In genomic region chr19:48835734-48836088, GRCh38 we compare ENCODE assay signal across 1 cellular context.
TF ChIP-seq lines count a peak whose summit lies in the region.

No MANE protein-coding gene starts in this region.

TF ChIP-seq in H1, 55 proteins besides CTCF, POLR2A, EP300 and RAD21:
- no peak for TF ChIP-seq BCL11A (IDR thresholded peaks at IDR 0.05; ENCODE audit: low read depth in 2 of 2, low read length in 2 of 2)
- no peak for TF ChIP-seq TAF7 (optimal IDR thresholded peaks at IDR 0.05; ENCODE audit: borderline replicate concordance, low read depth, low read length)
- no peak for TF ChIP-seq SP2 (IDR thresholded peaks at IDR 0.05; ENCODE audit: low read length)
- peak; percentile 46 for TF ChIP-seq MAX (IDR thresholded peaks at IDR 0.05)
- TF ChIP-seq SAP30 (IDR thresholded peaks at IDR 0.05; ENCODE audit: insufficient read depth, insufficient replicate concordance, low read length) = no peak
- peak; percentile 13; the same call in 1 of the 2 replicates for TF ChIP-seq YY1 (IDR thresholded peaks at IDR 0.05; ENCODE audit: low read depth, low read length)
- 0 out of 2 replicates have a peak, but pooled peaks have one; percentile 30 for TF ChIP-seq EGR1 (IDR thresholded peaks at IDR 0.05; ENCODE audit: borderline replicate concordance, low read depth, low read length)
- no peak for TF ChIP-seq CBX5 (IDR thresholded peaks at IDR 0.05; ENCODE audit: low read depth, low read length)
- TF ChIP-seq RNF2 (IDR thresholded peaks at IDR 0.05; ENCODE audit: borderline replicate concordance, low read depth, low read length, missing control alignments, poor library complexity, severe bottlenecking) = no peak
- no peak for TF ChIP-seq CEBPB (IDR thresholded peaks at IDR 0.05; ENCODE audit: low read depth, low read length)
- TF ChIP-seq RBBP5 (IDR thresholded peaks at IDR 0.05; ENCODE audit: borderline replicate concordance, low read depth, low read length) = no peak
- TF ChIP-seq TAF1 (IDR thresholded peaks at IDR 0.05; ENCODE audit: low read depth, low read length) = peak; percentile 35; the same call in 1 of the 2 replicates
- TF ChIP-seq BACH1 (IDR thresholded peaks at IDR 0.05; ENCODE audit: low read length) = 0 out of 2 replicates have a peak, but pooled peaks have one; percentile 23
- no peak for TF ChIP-seq SIRT6 (IDR thresholded peaks at IDR 0.05; ENCODE audit: low read length)
- TF ChIP-seq CHD1 (IDR thresholded peaks at IDR 0.05; ENCODE audit: low read depth, low read length) = no peak
- TF ChIP-seq NANOG (IDR thresholded peaks at IDR 0.05; ENCODE audit: insufficient read depth, low read depth, low read length, poor library complexity, severe bottlenecking) = no peak
- TF ChIP-seq SP1 (IDR thresholded peaks at IDR 0.05; ENCODE audit: low read depth, low read length) = no peak
- TF ChIP-seq ATF3 (IDR thresholded peaks at IDR 0.05; ENCODE audit: insufficient read depth, low read depth, low read length) = peak; percentile 85
- TF ChIP-seq CHD2 (IDR thresholded peaks at IDR 0.05; ENCODE audit: low read length) = no peak
- TF ChIP-seq ZNF274 (IDR thresholded peaks at IDR 0.05; ENCODE audit: borderline replicate concordance, extremely low read depth, low read length) = no peak
- no peak for TF ChIP-seq JUN (IDR thresholded peaks at IDR 0.05; ENCODE audit: low read depth, low read length)
- peak; percentile 88 for TF ChIP-seq USF2 (IDR thresholded peaks at IDR 0.05; ENCODE audit: low read length)
- no peak for TF ChIP-seq EZH2 (IDR thresholded peaks at IDR 0.05; ENCODE audit: low read depth, low read length, severe bottlenecking)
- 0 out of 2 replicates have a peak, but pooled peaks have one; percentile 47 for TF ChIP-seq RXRA (IDR thresholded peaks at IDR 0.05; ENCODE audit: insufficient read depth, low read depth, low read length)
- no peak for TF ChIP-seq POU5F1 (IDR thresholded peaks at IDR 0.05; ENCODE audit: low read depth, low read length)
- TF ChIP-seq PHF8 (conservative IDR thresholded peaks at IDR 0.05; ENCODE audit: low read depth, low read length) = no peak
- TF ChIP-seq SUZ12 (IDR thresholded peaks at IDR 0.05; ENCODE audit: low read length) = no peak
- TF ChIP-seq KDM5A (IDR thresholded peaks at IDR 0.05; ENCODE audit: low read length) = no peak
- TF ChIP-seq TCF12 (IDR thresholded peaks at IDR 0.05; ENCODE audit: low read depth, low read length) = peak; percentile 75; the same call in 1 of the 2 replicates
- no peak for TF ChIP-seq BRCA1 (IDR thresholded peaks at IDR 0.05; ENCODE audit: low read depth, low read length)
- TF ChIP-seq SIN3A (conservative IDR thresholded peaks at IDR 0.05 in 1 of 2, IDR thresholded peaks at IDR 0.05 in 1 of 2; ENCODE audit: low read depth in 1 of 2, low read length in 2 of 2) = peak; percentile 29 to 62; a peak in 1 of 4 replicates
- TF ChIP-seq ASH2L (IDR thresholded peaks at IDR 0.05; ENCODE audit: low read length) = no peak
- 0 out of 4 replicates have a peak, but pooled peaks of 1 of the 2 experiments have one; percentile 29 for TF ChIP-seq HDAC2 (IDR thresholded peaks at IDR 0.05; ENCODE audit: borderline replicate concordance in 1 of 2, low read depth in 2 of 2, low read length in 2 of 2)
- no peak; the same call in 1 of the 2 replicates for TF ChIP-seq GTF2F1 (IDR thresholded peaks at IDR 0.05; ENCODE audit: borderline replicate concordance, low read depth, low read length)
- TF ChIP-seq KDM4A (IDR thresholded peaks at IDR 0.05; ENCODE audit: low read depth, low read length, severe bottlenecking) = no peak
- TF ChIP-seq FOSL1 (IDR thresholded peaks at IDR 0.05; ENCODE audit: insufficient read depth, low read depth, low read length) = no peak
- TF ChIP-seq CREB1 (IDR thresholded peaks at IDR 0.05) = no peak
- TF ChIP-seq CTBP2 (IDR thresholded peaks at IDR 0.05; ENCODE audit: borderline replicate concordance, insufficient read depth, insufficient read length, low read length) = no peak
- TF ChIP-seq E2F6 (IDR thresholded peaks at IDR 0.05) = no peak
TF ChIP-seq in H1: peak in this region for 11.
